Comparison of ENCODE assay signal across 8 cellular contexts in genomic region chr1:52551476-52552235, GRCh38.
DNase-seq lines count a peak whose midpoint lies in the region; ATAC-seq lines count a peak whose summit lies in the region.

No MANE protein-coding gene starts in this region.

- peak overlapping the region; percentile 73 for H3K4me3 ChIP-seq in ACC112 (ENCODE audit: low read depth, low read length)

- DNase-seq in HK-2 (ENCODE audit: unreplicated experiment) (peak; percentile 40), T follicular helper cell (ENCODE audit: low read depth) (peak; percentile 31), medulla oblongata (ENCODE audit: extremely low spot score) (peak; percentile 36), superior temporal gyrus (ENCODE audit: extremely low spot score) (peak; percentile 71), GDM1 (lab: John Stamatoyannopoulos, UW) (no peak)
- DNase-seq in central memory CD4-positive, alpha-beta T cell = peak; percentile 36

- ATAC-seq in GM19463 (IDR thresholded peaks at IDR 0.05; ENCODE audit: unreplicated experiment) = no peak

- H3K36me3 ChIP-seq in ACC112 (ENCODE audit: insufficient read depth, low read length) = no peaks in the 10 kb centered on the region; the same call in 1 of the 2 replicates

- H3K27me3 ChIP-seq in ACC112 (ENCODE audit: insufficient read depth, low read length) = no peaks in the 10 kb centered on the region

- H2AFZ ChIP-seq in ACC112 (ENCODE audit: low read length, unreplicated experiment) = peak overlapping the region; percentile 43

- peak overlapping the region; percentile 71; the same call in 1 of the 2 replicates for H3K27ac ChIP-seq in ACC112 (ENCODE audit: low read depth, low read length)

- H3K4me1 ChIP-seq in ACC112 (ENCODE audit: control insufficient read depth, insufficient read depth, low read length, unreplicated experiment) = no peaks in the 10 kb centered on the region

- H3K79me2 ChIP-seq in ACC112 (ENCODE audit: control insufficient read depth, insufficient read depth, low read length, unreplicated experiment) = peaks cover 50% of the 10 kb centered on the region
